ENCODE assay signal across 8 cellular contexts in genomic region chr4:41693629-41694028, GRCh38. TPM values are rescaled to one million over a fixed set of nuclear protein-coding genes. Genes with fewer than 3 reads are reported as not detected.
DNase-seq lines count a peak whose midpoint lies in the region; ATAC-seq and TF ChIP-seq lines count a peak whose summit lies in the region.

No MANE protein-coding gene starts in this region.

- H3K23ac ChIP-seq in mesenchymal stem cell (ENCODE audit: low read length in 2 of 2) = no peak overlapping the region

- no peak overlapping the region for H3K4ac ChIP-seq in mesenchymal stem cell (ENCODE audit: low read depth in 1 of 2, low read length in 2 of 2)

- no peaks in the 10 kb centered on the region for H3K4me1 ChIP-seq in mesenchymal stem cell (ENCODE audit: control insufficient read depth, insufficient read depth, low read depth, low read length)

- H3K4me2 ChIP-seq in mesenchymal stem cell (ENCODE audit: low read length, poor library complexity, severe bottlenecking) = no peak overlapping the region

- no CpG with 5 or more reads among the region's 2 CpGs for WGBS in mesenchymal stem cell

- no peaks in the 10 kb centered on the region for H3K36me3 ChIP-seq in mesenchymal stem cell (ENCODE audit: control insufficient read depth in 1 of 2, insufficient read depth in 2 of 2, low read depth in 1 of 2, low read length in 2 of 2)

- H2AK5ac ChIP-seq in mesenchymal stem cell (ENCODE audit: low read length, severe bottlenecking) = no peak overlapping the region

- H3K27me3 ChIP-seq in mesenchymal stem cell (ENCODE audit: control insufficient read depth in 1 of 2, insufficient read depth in 1 of 2, low read length in 2 of 2) = peaks cover 0 to 13% of the 10 kb centered on the region in 2 experiments

- no peak overlapping the region for H4K91ac ChIP-seq in mesenchymal stem cell (ENCODE audit: low read length)

- H3K79me1 ChIP-seq in mesenchymal stem cell (replicated peaks; ENCODE audit: low read length, poor library complexity, severe bottlenecking) = no peaks in the 10 kb centered on the region

- DNase-seq in GM03348 (ENCODE audit: low spot score) (peak; percentile 20), NCI-H1417 treated with DMSO at 0.1 percent for 48 hours (lab: John Stamatoyannopoulos, UW) (peak; percentile 43), amniotic stem cell (lab: John Stamatoyannopoulos, UW) (peak; percentile 45), mesenchymal stem cell (peak; percentile 42), cerebellar nuclear complex (lab: John Stamatoyannopoulos, UW) (no peak), posterior vena cava (ENCODE audit: low spot score) (no peak), coronary artery (ENCODE audit: low spot score) (no peak)

- no peak overlapping the region for H3K14ac ChIP-seq in mesenchymal stem cell (ENCODE audit: low read length in 2 of 2)

- H3K4me3 ChIP-seq in mesenchymal stem cell (ENCODE audit: insufficient read depth in 1 of 2, low read depth in 1 of 2, low read length in 2 of 2) (no peak overlapping the region), coronary artery (no peak overlapping the region)

- no peak for TF ChIP-seq CTCF in coronary artery (IDR thresholded peaks at IDR 0.05)

- intact Hi-C loops in posterior vena cava (cut with DNase I) = loop anchor here (10.0 kb wide), 1 partner anchor 191 kb away; no protein-coding TSS in a partner anchor

- H2AFZ ChIP-seq in mesenchymal stem cell (ENCODE audit: low read depth, low read length) = no peak overlapping the region

- H3K9me3 ChIP-seq in mesenchymal stem cell (ENCODE audit: control insufficient read depth, low read length) = no peaks in the 10 kb centered on the region

- H3K18ac ChIP-seq in mesenchymal stem cell (ENCODE audit: low read depth in 1 of 2, low read length in 2 of 2) = no peak overlapping the region

- no peak overlapping the region for H3K9ac ChIP-seq in mesenchymal stem cell (ENCODE audit: low read length)

- no peak overlapping the region for H2BK5ac ChIP-seq in mesenchymal stem cell (ENCODE audit: low read depth, low read length, poor library complexity, severe bottlenecking)

- no peak overlapping the region for H4K8ac ChIP-seq in mesenchymal stem cell (ENCODE audit: low read length)

- H2BK15ac ChIP-seq in mesenchymal stem cell (ENCODE audit: low read depth, poor library complexity, severe bottlenecking) = no peak overlapping the region

- no peak overlapping the region for H2BK12ac ChIP-seq in mesenchymal stem cell (ENCODE audit: low read length in 2 of 2)

- H3K27ac ChIP-seq in mesenchymal stem cell (ENCODE audit: low read length, poor library complexity, severe bottlenecking) = no peak overlapping the region
- H3K27ac ChIP-seq in coronary artery = no peak overlapping the region

- H2BK120ac ChIP-seq in mesenchymal stem cell (ENCODE audit: low read depth, low read length) = no peak overlapping the region

- ATAC-seq in HG03342 (IDR thresholded peaks at IDR 0.05; ENCODE audit: unreplicated experiment) = no peak

RNA-seq across cellular contexts. Expression of gene PHOX2B, which starts 54.9 kb away (rescaled TPM):
- polyA plus RNA-seq in mesenchymal stem cell (2013, experiment 1 of 2) = not detected
- not detected for polyA plus RNA-seq in mesenchymal stem cell (2013, experiment 2 of 2)
- total RNA-seq in posterior vena cava = not detected

Comparison
In these comparisons a context has a peak if more than half of its experiments do, and no peak if none do; other contexts are left out.
1. DNase-seq: peak in GM03348 (single experiment), NCI-H1417 treated with DMSO at 0.1 percent for 48 hours (single experiment), amniotic stem cell (single experiment) and mesenchymal stem cell (single experiment); none in cerebellar nuclear complex (0 of 2), posterior vena cava (single experiment) and coronary artery (single experiment).